8 cellular contexts compared by ENCODE assay signal in the genomic region with DNA sequence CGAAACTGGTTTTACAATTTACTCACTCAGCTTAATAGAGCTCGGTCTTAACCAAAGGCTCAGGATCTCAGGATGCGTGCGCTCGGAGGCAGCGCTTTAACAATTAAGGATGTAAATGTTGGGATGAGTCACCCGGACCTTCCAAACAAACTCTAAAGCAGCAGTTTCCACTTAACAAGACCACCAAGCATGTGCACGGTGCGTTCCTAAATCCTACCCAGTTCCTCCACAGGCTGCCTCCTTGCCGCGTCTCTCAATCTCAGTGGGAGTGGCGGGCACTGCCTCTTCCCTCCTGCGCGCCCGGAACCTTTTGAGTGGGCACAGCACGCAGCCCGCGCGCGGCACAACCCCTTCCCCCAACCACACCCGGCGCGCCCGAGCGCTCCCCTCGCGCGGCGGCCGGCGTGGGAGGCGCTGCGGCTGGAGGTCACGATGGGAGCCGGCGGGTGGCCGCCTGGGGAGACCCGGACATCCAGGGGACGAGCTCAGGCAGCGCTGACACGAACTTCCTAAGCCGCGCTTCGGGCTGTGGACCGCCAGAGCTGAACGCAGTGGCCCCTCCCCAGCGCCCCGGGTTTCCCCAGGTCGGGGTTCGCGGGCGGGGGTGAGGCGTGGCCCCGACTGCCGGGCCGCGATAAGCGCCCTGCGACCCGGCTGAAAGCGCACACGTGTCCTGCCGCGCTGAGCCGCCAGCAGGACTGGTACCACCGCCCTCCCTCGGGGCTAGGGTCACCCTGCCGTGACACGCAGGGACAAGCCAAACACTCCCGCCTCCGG. TPM values are rescaled to one million over a fixed set of nuclear protein-coding genes. Genes with fewer than 3 reads are reported as not detected.
A peak's percentile ranks its signal among the peaks of the same experiment; 100 is the strongest.
DNase-seq lines count a peak whose midpoint lies in the region; ATAC-seq lines count a peak whose summit lies in the region.

Gene ABCG2, minus strand, starts transcription at position 280 of the 777 bp plus-strand sequence. CDS start 18,644 bp downstream, outside the sequence.

- H3K9me3 Mint-ChIP-seq in activated CD4-positive, alpha-beta T cell treated with anti-CD3 and anti-CD28 coated beads for 36 hours (ENCODE audit: low read depth): no peaks in the 10 kb centered on the region
- H3K9me3 Mint-ChIP-seq in memory B cell: no peaks in the 10 kb centered on the region

- POLR2A ChIA-PET in activated CD4-positive, alpha-beta T cell treated with anti-CD3 and anti-CD28 coated beads for 36 hours (lab: Charles Lee): interaction anchor here (0.6 kb wide), 1 partner anchor 10 kb away, joined by 5 read pairs; no protein-coding TSS in a partner anchor

- H3K9ac ChIP-seq in BLaER1 treated with 17β-estradiol and CSF1 and Interleukin-3, amounts not matched to agents 10 nM and 100 nM: peak within 1 kb of the TSS; percentile 41 to 80 (median 69); a peak in 21 of 22 replicates

- CTCF ChIA-PET in activated CD4-positive, alpha-beta T cell treated with anti-CD3 and anti-CD28 coated beads for 36 hours (lab: Charles Lee): no interaction called here

- peak; percentile 61 for DNase-seq in HT1080 (ENCODE audit: low read depth)
- DNase-seq in activated CD4-positive, alpha-beta T cell treated with anti-CD3 and anti-CD28 coated beads for 36 hours: peak; percentile 63
- DNase-seq in memory B cell (ENCODE audit: low spot score in 2 of 2): peak in 1 of 2 donors; percentile 16
- peak; percentile 14 for DNase-seq in stimulated activated CD8-positive, alpha-beta memory T cell treated with anti-CD3 and anti-CD28 coated beads, Interleukin-15, amount 100 ng/mL, for 24 hours (ENCODE audit: low read depth)
- no peak for DNase-seq in superior temporal gyrus (ENCODE audit: extremely low spot score)

- peak within 1 kb of the TSS; percentile 77 to 99 (median 97) for H3K4me2 ChIP-seq in BLaER1 treated with 17β-estradiol and CSF1 and Interleukin-3, amounts not matched to agents 10 nM and 100 nM

- intact Hi-C loops in activated CD4-positive, alpha-beta T cell treated with anti-CD3 and anti-CD28 coated beads for 36 hours (cut with DNase I, micrococcal nuclease): loop anchor here in 1 of 2 experiments (2.0 kb wide), 1 partner anchor 38 kb away; no protein-coding TSS in a partner anchor

- H3K4me1 ChIP-seq in BLaER1 treated with 17β-estradiol and CSF1 and Interleukin-3, amounts not matched to agents 10 nM and 100 nM: peaks cover 0 to 15% (median 11%) of the 10 kb centered on the region in 10 experiments; a peak in 7 of 20 replicates
- peaks cover 9% of the 10 kb centered on the region for H3K4me1 ChIP-seq in ectodermal cell (ENCODE audit: control insufficient read depth, insufficient read depth, low read length)

- H3K9me3 ChIP-seq in BLaER1 treated with 17β-estradiol and CSF1 and Interleukin-3, amounts not matched to agents 10 nM and 100 nM (replicated peaks in 1 of 11): peaks cover 0 to 9% (median 3%) of the 10 kb centered on the region in 11 experiments; a peak in 15 of 22 replicates
- H3K9me3 ChIP-seq in ectodermal cell (ENCODE audit: control insufficient read depth, low read length): no peaks in the 10 kb centered on the region

- 0% methylated on average over 67 to 71 of the region's 71 CpGs for WGBS in ectodermal cell, 2 experiments

- no peaks in the 10 kb centered on the region for H3K36me3 ChIP-seq in BLaER1 treated with 17β-estradiol and CSF1 and Interleukin-3, amounts not matched to agents 10 nM and 100 nM
- no peaks in the 10 kb centered on the region for H3K36me3 ChIP-seq in ectodermal cell (ENCODE audit: control insufficient read depth, insufficient read depth, low read length)

- peaks cover 27% of the 10 kb centered on the region for H3K27me3 Mint-ChIP-seq in activated CD4-positive, alpha-beta T cell treated with anti-CD3 and anti-CD28 coated beads for 36 hours
- H3K27me3 Mint-ChIP-seq in memory B cell: peaks cover 3% of the 10 kb centered on the region

- H3K27ac ChIP-seq in BLaER1 treated with 17β-estradiol and CSF1 and Interleukin-3, amounts not matched to agents 10 nM and 100 nM: peak within 1 kb of the TSS in 8 of 11 experiments; percentile 8 to 53 (median 28); a peak in 12 of 22 replicates
- H3K27ac ChIP-seq in ectodermal cell (ENCODE audit: insufficient read depth, low read depth, low read length, poor library complexity, severe bottlenecking): no peak within 1 kb of the TSS

- peaks cover 18% of the 10 kb centered on the region for H3K4me1 Mint-ChIP-seq in activated CD4-positive, alpha-beta T cell treated with anti-CD3 and anti-CD28 coated beads for 36 hours
- peaks cover 7% of the 10 kb centered on the region for H3K4me1 Mint-ChIP-seq in memory B cell

- peaks cover 21 to 37% (median 27%) of the 10 kb centered on the region in 11 experiments for H3K27me3 ChIP-seq in BLaER1 treated with 17β-estradiol and CSF1 and Interleukin-3, amounts not matched to agents 10 nM and 100 nM
- H3K27me3 ChIP-seq in ectodermal cell (ENCODE audit: control insufficient read depth, insufficient read depth, low read length, poor library complexity, severe bottlenecking): peaks cover 31% of the 10 kb centered on the region

- peak; percentile 54 for ATAC-seq in GM19372 (IDR thresholded peaks at IDR 0.05; ENCODE audit: low read depth, unreplicated experiment)
- peak; percentile 82 for ATAC-seq in activated CD4-positive, alpha-beta T cell treated with anti-CD3 and anti-CD28 coated beads for 36 hours
- peak; percentile 67 for ATAC-seq in memory B cell (ENCODE audit: low read depth)

- H3K4me3 ChIP-seq in BLaER1 treated with 17β-estradiol and CSF1 and Interleukin-3, amounts not matched to agents 10 nM and 100 nM: peak within 1 kb of the TSS; percentile 61 to 81 (median 70)
- peak within 1 kb of the TSS; percentile 44 for H3K4me3 ChIP-seq in ectodermal cell (ENCODE audit: insufficient read depth, low read depth, low read length)

- H3K4me3 Mint-ChIP-seq in activated CD4-positive, alpha-beta T cell treated with anti-CD3 and anti-CD28 coated beads for 36 hours: peak within 1 kb of the TSS; percentile 76
- peak within 1 kb of the TSS; percentile 53 for H3K4me3 Mint-ChIP-seq in memory B cell

- H4K20me1 ChIP-seq in BLaER1 treated with 17β-estradiol and CSF1 and Interleukin-3, amounts not matched to agents 10 nM and 100 nM: no peaks in the 10 kb centered on the region

- H3K36me3 Mint-ChIP-seq in activated CD4-positive, alpha-beta T cell treated with anti-CD3 and anti-CD28 coated beads for 36 hours (ENCODE audit: low read depth): no peaks in the 10 kb centered on the region
- no peaks in the 10 kb centered on the region for H3K36me3 Mint-ChIP-seq in memory B cell

- peak within 1 kb of the TSS; percentile 81 for H3K27ac Mint-ChIP-seq in activated CD4-positive, alpha-beta T cell treated with anti-CD3 and anti-CD28 coated beads for 36 hours
- H3K27ac Mint-ChIP-seq in memory B cell: no peak within 1 kb of the TSS

RNA-seq across cellular contexts. Expression of gene ABCG2, which starts in this region (rescaled TPM):
- 3.1 and 3.8 TPM in 2 replicates for total RNA-seq in HT1080 (2014; rRNA removed; shearing (Covaris generic))
- 1.5 TPM in 2 replicates for polyA plus RNA-seq in HT1080 (2015; cell fraction: cytosol; rRNA removed)
- 2.0 and 3.2 TPM in 2 replicates for polyA plus RNA-seq in HT1080 (2015; cell fraction: nucleus; rRNA removed)
- under 1 TPM; 0.33 to 0.39 TPM for total RNA-seq in activated CD4-positive, alpha-beta T cell treated with anti-CD3 and anti-CD28 coated beads for 36 hours
- 1.1 TPM for polyA plus RNA-seq in ectodermal cell (2013, experiment 1 of 4)
- 1.1 TPM for polyA plus RNA-seq in ectodermal cell (2013, experiment 2 of 4)
- polyA plus RNA-seq in ectodermal cell (2013, experiment 3 of 4): 1.4 TPM
- polyA plus RNA-seq in ectodermal cell (2013, experiment 4 of 4): 1.6 TPM

Comparison
In these comparisons a context has a peak if more than half of its experiments do, and no peak if none do; other contexts are left out.
1. Peak in DNase-seq and ATAC-seq in activated CD4-positive, alpha-beta T cell treated with anti-CD3 and anti-CD28 coated beads for 36 hours; RNA of the gene not detected or under 1 TPM.